Comparison of ENCODE assay signal across 20 cellular contexts in genomic region chr6:15945593-15946159, GRCh38.
A peak's percentile ranks its signal among the peaks of the same experiment; 100 is the strongest.
DNase-seq lines count a peak whose midpoint lies in the region; ATAC-seq and TF ChIP-seq lines count a peak whose summit lies in the region.
"Had no signal": no experiment of that assay in that cellular context is flagged by ENCODE, and none has a peak within 500 bp of the region (broad histone marks: within the 10 kb centered on the region; RNA-seq: fewer than 3 reads in every experiment).

No MANE protein-coding gene starts in this region.

- H3K4me1 ChIP-seq in suprapubic skin, result no peaks in the 10 kb centered on the region
- H3K4me1 ChIP-seq: BE2C, SJSA1 had no signal

- no peaks in the 10 kb centered on the region for H3K36me3 ChIP-seq in suprapubic skin
- H3K36me3 ChIP-seq: BE2C, heart left ventricle, SJSA1 had no signal

- 54% methylated on average over 2 of the region's 2 CpGs for WGBS in suprapubic skin

- no peaks in the 10 kb centered on the region for H3K9me3 ChIP-seq in suprapubic skin
- H3K9me3 ChIP-seq: BE2C, SJSA1 had no signal

- no peak overlapping the region for H3K27ac ChIP-seq in suprapubic skin
- H3K27ac ChIP-seq: heart left ventricle, SJSA1 had no signal

- ATAC-seq in HG03571 (IDR thresholded peaks at IDR 0.05; ENCODE audit: unreplicated experiment) (no peak), GM19395 (IDR thresholded peaks at IDR 0.05; ENCODE audit: unreplicated experiment) (no peak)
- ATAC-seq: GM23338, heart left ventricle, sciatic nerve had no signal

- DNase-seq in Daoy (ENCODE audit: low read depth), result peak; percentile 54
- DNase-seq in LNCaP clone FGC (ENCODE audit: low read depth), result peak; percentile 52
- peak; percentile 6 for DNase-seq in amniotic stem cell (lab: John Stamatoyannopoulos, UW)
- DNase-seq in fibroblast of the aortic adventitia (ENCODE audit: low read depth), result peak; percentile 8
- DNase-seq in suprapubic skin (ENCODE audit: low spot score in 2 of 2), result no peak
- no peak for DNase-seq in DMS79 treated with DMSO at 0.1 percent for 48 hours (lab: John Stamatoyannopoulos, UW)
- DNase-seq: activated naive CD8-positive, alpha-beta T cell treated with anti-CD3 and anti-CD28 coated beads for 36 hours; activated T-cell treated with anti-CD3 and anti-CD28 coated beads, Interleukin-2, amount 50 U/mL, for 48 hours; BE2C; heart left ventricle; kidney glomerular epithelial cell; NCI-H1092; NCI-H2171 treated with DMSO at 0.1 percent for 48 hours; occipital lobe; stimulated activated CD4-positive, alpha-beta T cell treated with anti-CD3 and anti-CD28 coated beads, Interleukin-2, amount 100 ng/mL, for 48 hours had no signal

- no peak for TF ChIP-seq EP300 in suprapubic skin (IDR thresholded peaks at IDR 0.05)

- TF ChIP-seq POLR2A in suprapubic skin (IDR thresholded peaks at IDR 0.05), result no peak

- no peak for TF ChIP-seq CTCF in LNCaP clone FGC (IDR thresholded peaks at IDR 0.05; ENCODE audit: control insufficient read depth, extremely low read depth, insufficient read depth)
- no peak for TF ChIP-seq CTCF in fibroblast of the aortic adventitia (IDR thresholded peaks at IDR 0.05; ENCODE audit: insufficient read depth, low read length)
- no peak for TF ChIP-seq CTCF in suprapubic skin (IDR thresholded peaks at IDR 0.05)

- no peaks in the 10 kb centered on the region for H3K27me3 ChIP-seq in suprapubic skin
- H3K27me3 ChIP-seq: BE2C, heart left ventricle, SJSA1 had no signal

- H3K4me3 ChIP-seq in LNCaP clone FGC (ENCODE audit: low read depth, low read length), result no peak overlapping the region
- H3K4me3 ChIP-seq in fibroblast of the aortic adventitia (ENCODE audit: low read depth, low read length), result no peak overlapping the region
- no peak overlapping the region for H3K4me3 ChIP-seq in suprapubic skin
- H3K4me3 ChIP-seq: GM23338, heart left ventricle, SJSA1 had no signal

Comparison
In these comparisons a context has a peak if more than half of its experiments do, and no peak if none do; other contexts are left out.
1. DNase-seq: peak in Daoy (single experiment), LNCaP clone FGC (single experiment), amniotic stem cell (single experiment) and fibroblast of the aortic adventitia (single experiment); none in suprapubic skin (0 of 2) and DMS79 treated with DMSO at 0.1 percent for 48 hours (single experiment).